ENCODE assay signal across 1 cellular context in genomic region chr6:4804095-4804494, GRCh38.
TF ChIP-seq lines count a peak whose summit lies in the region.

No MANE protein-coding gene starts in this region.

TF ChIP-seq in A549, 52 proteins besides CTCF, POLR2A, EP300 and RAD21 (continued from another document):
- TF ChIP-seq NFE2L2 (conservative IDR thresholded peaks at IDR 0.05; ENCODE audit: low read length) (no peak), KDM5A (IDR thresholded peaks at IDR 0.05) (no peak)
